Comparison of ENCODE assay signal across 10 cellular contexts in genomic region chr9:124661184-124661755, GRCh38.
A peak's percentile ranks its signal among the peaks of the same experiment; 100 is the strongest.
DNase-seq lines count a peak whose midpoint lies in the region; ATAC-seq, FAIRE-seq and TF ChIP-seq lines count a peak whose summit lies in the region.
"Had no signal": no experiment of that assay in that cellular context is flagged by ENCODE, and none has a peak within 500 bp of the region (broad histone marks: within the 10 kb centered on the region; RNA-seq: fewer than 3 reads in every experiment).

No MANE protein-coding gene starts in this region.

- peaks cover 62% of the 10 kb centered on the region for H3F3A ChIP-seq in GM23248 (ENCODE audit: insufficient read depth)

- DNase-seq in A549 (ENCODE audit: low read depth in 1 of 2, low spot score in 1 of 2) = no peak
- no peak for DNase-seq in GM23248
- DNase-seq in RWPE2 (ENCODE audit: low spot score) = no peak
- no peak for DNase-seq in glutamatergic neuron
- DNase-seq in medulla oblongata (ENCODE audit: extremely low spot score) = no peak
- DNase-seq: kidney had no signal

- H3K36me3 Mint-ChIP-seq in glutamatergic neuron (ENCODE audit: unreplicated experiment) = no peaks in the 10 kb centered on the region

- H3K4me2 ChIP-seq in A549 = peak overlapping the region; percentile 80
- H3K4me2 ChIP-seq in GM23248 (ENCODE audit: unreplicated experiment) = peak overlapping the region; percentile 94

- ATAC-seq in A549 = no peak
- no peak for ATAC-seq in RWPE2 (ENCODE audit: low read depth)
- ATAC-seq in GM21423 (IDR thresholded peaks at IDR 0.05; ENCODE audit: unreplicated experiment) = no peak
- no peak for ATAC-seq in HG02885 (IDR thresholded peaks at IDR 0.05; ENCODE audit: poor library complexity, unreplicated experiment)
- no peak for ATAC-seq in HG02588 (IDR thresholded peaks at IDR 0.05; ENCODE audit: unreplicated experiment)
- ATAC-seq: sciatic nerve had no signal

- TF ChIP-seq POLR2A in A549 (IDR thresholded peaks at IDR 0.05; ENCODE audit: low read length) = no peak

- peak overlapping the region; percentile 67 for H3K4me3 Mint-ChIP-seq in glutamatergic neuron (ENCODE audit: unreplicated experiment)

- 65% methylated on average over 5 of the region's 5 CpGs for WGBS in A549 (ENCODE audit: missing lambda C conversion rate)
- WGBS in GM23248 (ENCODE audit: low coverage in 1 of 2, low lambda C conversion rate in 2 of 2, missing lambda C conversion rate in 2 of 2), 2 experiments = 88 to 94% methylated on average over 5 of the region's 5 CpGs

- in situ Hi-C loops in GM23248 (cut with MboI) = no loop called here

- peak overlapping the region; percentile 96 for H3K9ac ChIP-seq in GM23248

- TF ChIP-seq CTCF in A549 (IDR thresholded peaks at IDR 0.05) (no peak), RWPE2 (IDR thresholded peaks at IDR 0.05; ENCODE audit: poor library complexity, severe bottlenecking) (no peak), glutamatergic neuron (IDR thresholded peaks at IDR 0.05; ENCODE audit: partially characterized antibody, unreplicated experiment) (no peak)

- H3K9me3 Mint-ChIP-seq in glutamatergic neuron (ENCODE audit: unreplicated experiment) = peaks cover 7% of the 10 kb centered on the region

- H3K4me1 ChIP-seq in A549 (peaks cover 51% of the 10 kb centered on the region), GM23248 (ENCODE audit: insufficient read depth) (peaks cover 32% of the 10 kb centered on the region), RWPE2 (ENCODE audit: insufficient read depth, poor library complexity, severe bottlenecking) (peaks cover 40% of the 10 kb centered on the region)

- POLR2A ChIA-PET in A549 (lab: Yijun Ruan, JAX) = interaction anchor here (0.6 to 3.4 kb wide), 4 partner anchors 8 to 47 kb away, joined by 3 to 19 read pairs (median 4); no protein-coding TSS in a partner anchor

- no peak for TF ChIP-seq RAD21 in A549 (conservative IDR thresholded peaks at IDR 0.05 in 1 of 2, IDR thresholded peaks at IDR 0.05 in 1 of 2)

- H3K27ac ChIP-seq in A549 = peak overlapping the region; percentile 75 to 86
- peak overlapping the region; percentile 95 for H3K27ac ChIP-seq in GM23248
- H3K27ac ChIP-seq in RWPE2 (ENCODE audit: poor library complexity, severe bottlenecking) = peak overlapping the region; percentile 100

- H3K27ac Mint-ChIP-seq in glutamatergic neuron (ENCODE audit: unreplicated experiment) = no peak overlapping the region

- H3K9me3 ChIP-seq in A549 (no peaks in the 10 kb centered on the region), GM23248 (ENCODE audit: low read depth) (no peaks in the 10 kb centered on the region), RWPE2 (ENCODE audit: severe bottlenecking) (no peaks in the 10 kb centered on the region)

- H3K4me3 ChIP-seq in A549 (peak overlapping the region; percentile 68; the same call in 2 of the 3 replicates), GM23248 (peak overlapping the region; percentile 83), RWPE2 (ENCODE audit: severe bottlenecking) (no peak overlapping the region)

- H4K20me1 ChIP-seq in GM23248 (ENCODE audit: insufficient read depth) = no peaks in the 10 kb centered on the region

- H2AFZ ChIP-seq in GM23248 = peak overlapping the region; percentile 79; the same call in 1 of the 2 replicates

- H3K36me3 ChIP-seq in GM23248 (ENCODE audit: low read depth) (no peaks in the 10 kb centered on the region), RWPE2 (ENCODE audit: low read depth) (peaks cover 4% of the 10 kb centered on the region; the same call in 1 of the 2 replicates)

- peaks cover 50% of the 10 kb centered on the region for H3K79me2 ChIP-seq in GM23248 (ENCODE audit: insufficient read depth)

- no peaks in the 10 kb centered on the region for H3K9me2 ChIP-seq in GM23248 (ENCODE audit: insufficient read depth)

- CTCF ChIA-PET in A549 (lab: Yijun Ruan, JAX) = interaction anchor here (0.8 to 10.8 kb wide), 10 partner anchors 9 to 247 kb away, joined by 3 to 73 read pairs (median 6); no protein-coding TSS in a partner anchor

- no peak for FAIRE-seq in A549 (lab: Jason Lieb, UNC)
- FAIRE-seq: kidney had no signal

- H3K27me3 Mint-ChIP-seq in glutamatergic neuron (ENCODE audit: unreplicated experiment) = peaks cover 1% of the 10 kb centered on the region

- H3K4me1 Mint-ChIP-seq in glutamatergic neuron (ENCODE audit: low read depth, unreplicated experiment) = peaks cover 30% of the 10 kb centered on the region

- H3K27me3 ChIP-seq in GM23248 (replicated peaks; ENCODE audit: insufficient read depth) (no peaks in the 10 kb centered on the region), RWPE2 (ENCODE audit: insufficient read depth, poor library complexity, severe bottlenecking) (no peaks in the 10 kb centered on the region)

- no peak for TF ChIP-seq EP300 in A549 (IDR thresholded peaks at IDR 0.05)

TF ChIP-seq in A549, 52 proteins besides CTCF, POLR2A, EP300 and RAD21:
- TF ChIP-seq RARB (CRISPR knock-in tag; IDR thresholded peaks at IDR 0.05) = no peak
- TF ChIP-seq MAX (IDR thresholded peaks at IDR 0.05) = 0 out of 2 replicates have a peak, but pooled peaks have one; percentile 11
